Comparison of ENCODE assay signal across 21 cellular contexts in genomic region chr11:45335434-45335833, GRCh38. TPM values are rescaled to one million over a fixed set of nuclear protein-coding genes. Genes with fewer than 3 reads are reported as not detected.
DNase-seq lines count a peak whose midpoint lies in the region; ATAC-seq and TF ChIP-seq lines count a peak whose summit lies in the region.
"Had no signal": no experiment of that assay in that cellular context is flagged by ENCODE, and none has a peak within 500 bp of the region (broad histone marks: within the 10 kb centered on the region; RNA-seq: fewer than 3 reads in every experiment).

No MANE protein-coding gene starts in this region.

- no peak overlapping the region; the same call in 1 of the 2 replicates for H3K4me2 ChIP-seq in HCT116 (ENCODE audit: low read length)
- no peak overlapping the region for H3K4me2 ChIP-seq in OCI-LY1 (ENCODE audit: low read length)
- no peak overlapping the region for H3K4me2 ChIP-seq in mesendoderm (ENCODE audit: low read length)
- H3K4me2 ChIP-seq: A549; BLaER1 treated with 17β-estradiol and CSF1 and Interleukin-3, amounts not matched to agents 10 nM and 100 nM; PC-9 had no signal

- H3K79me1 ChIP-seq in mesendoderm (ENCODE audit: low read length): no peaks in the 10 kb centered on the region

- no peak overlapping the region for H3K27ac ChIP-seq in HCT116 (ENCODE audit: low read depth, low read length)
- peak overlapping the region; percentile 55 for H3K27ac ChIP-seq in OCI-LY1 (ENCODE audit: low read depth, low read length, poor library complexity, severe bottlenecking)
- no peak overlapping the region for H3K27ac ChIP-seq in mesendoderm (ENCODE audit: low read depth, low read length)
- H3K27ac ChIP-seq in vagina: no peak overlapping the region
- H3K27ac ChIP-seq: A549; BLaER1 treated with 17β-estradiol and CSF1 and Interleukin-3, amounts not matched to agents 10 nM and 100 nM; PC-9; SJCRH30 had no signal

- POLR2A ChIA-PET in HCT116 (lab: Charles Lee): no interaction called here

- H3K56ac ChIP-seq in mesendoderm (ENCODE audit: low read length): no peak overlapping the region

- H2AFZ ChIP-seq in HCT116 (ENCODE audit: low read depth, low read length, poor library complexity, severe bottlenecking): no peak overlapping the region
- no peak overlapping the region for H2AFZ ChIP-seq in OCI-LY1 (ENCODE audit: low read length)
- H2AFZ ChIP-seq: PC-9 had no signal

- no peaks in the 10 kb centered on the region for H3K9me2 ChIP-seq in HCT116 (ENCODE audit: insufficient read depth)
- no peaks in the 10 kb centered on the region for H3K9me2 ChIP-seq in OCI-LY1 (ENCODE audit: low read depth, low read length)

- no peak overlapping the region for H2BK5ac ChIP-seq in mesendoderm (ENCODE audit: low read length)

- H3K9ac ChIP-seq in HCT116 (ENCODE audit: low read length) (no peak overlapping the region), OCI-LY1 (ENCODE audit: low read length) (no peak overlapping the region), mesendoderm (ENCODE audit: low read length) (no peak overlapping the region)
- H3K9ac ChIP-seq: BLaER1 treated with 17β-estradiol and CSF1 and Interleukin-3, amounts not matched to agents 10 nM and 100 nM had no signal

- H4K5ac ChIP-seq in mesendoderm (ENCODE audit: low read length): no peak overlapping the region

- H3K4me3 ChIP-seq in HCT116 (replicated peaks in 1 of 2; ENCODE audit: low read depth in 1 of 2, low read length in 2 of 2): no peak overlapping the region
- H3K4me3 ChIP-seq in OCI-LY1 (ENCODE audit: low read depth, low read length, poor library complexity, severe bottlenecking): no peak overlapping the region
- no peak overlapping the region for H3K4me3 ChIP-seq in mesendoderm (ENCODE audit: low read length)
- H3K4me3 ChIP-seq in vagina: no peak overlapping the region
- H3K4me3 ChIP-seq: A549; BLaER1 treated with 17β-estradiol and CSF1 and Interleukin-3, amounts not matched to agents 10 nM and 100 nM; GM12878; PC-9; SJCRH30 had no signal

- RAD21 ChIA-PET in HCT116 (lab: Charles Lee; ENCODE audit: low non-redundant PET in 1 of 2, low total read pairs in 2 of 2, uncharacterized antibody in 2 of 2, unreplicated experiment in 2 of 2): interaction anchor here in 1 of 2 experiments (1.0 kb wide), 1 partner anchor 436 kb away, joined by 3 read pairs; no protein-coding TSS in a partner anchor

- H4K20me1 ChIP-seq in HCT116 (ENCODE audit: insufficient read depth) (no peaks in the 10 kb centered on the region), OCI-LY1 (ENCODE audit: insufficient read depth, low read length) (no peaks in the 10 kb centered on the region)

- no peaks in the 10 kb centered on the region for H3F3A ChIP-seq in OCI-LY1 (ENCODE audit: insufficient read depth, low read length)

- intact Hi-C loops in HCT116 (cut with micrococcal nuclease) (no loop called here), vagina (cut with DNase I) (loop anchor here (10.0 kb wide), 1 partner anchor 391 kb away; no protein-coding TSS in a partner anchor), posterior cingulate gyrus (cut with DNase I) (no loop called here)

- DNase-seq in HCT116 (ENCODE audit: low read depth, low spot score) (peak; percentile 12), mesendoderm (peak; percentile 32), vagina (ENCODE audit: extremely low spot score in 2 of 2) (peak; percentile 37 to 62), amygdala (lab: John Stamatoyannopoulos, UW) (no peak), posterior cingulate gyrus (no peak)
- DNase-seq: AML-193; CD4-positive, alpha-beta T cell; DMS79; EL; GDM1; NCI-H187; NCI-H2081 treated with DMSO at 0.1 percent for 48 hours; NCI-H774; PC-9; SJCRH30 had no signal

- peak; percentile 50 for ATAC-seq in HCT116
- ATAC-seq in HG02588 (IDR thresholded peaks at IDR 0.05; ENCODE audit: unreplicated experiment): no peak
- ATAC-seq: A549, GM12878, Right ventricle myocardium inferior had no signal

- no peaks in the 10 kb centered on the region for H3K27me3 ChIP-seq in HCT116 (ENCODE audit: insufficient read depth, low read length)
- no peaks in the 10 kb centered on the region for H3K27me3 ChIP-seq in OCI-LY1 (ENCODE audit: insufficient read depth, low read length)
- no peaks in the 10 kb centered on the region for H3K27me3 ChIP-seq in mesendoderm (ENCODE audit: insufficient read depth, low read length, poor library complexity)
- H3K27me3 ChIP-seq in vagina: no peaks in the 10 kb centered on the region
- H3K27me3 ChIP-seq: BLaER1 treated with 17β-estradiol and CSF1 and Interleukin-3, amounts not matched to agents 10 nM and 100 nM had no signal

- H2BK120ac ChIP-seq in mesendoderm (ENCODE audit: low read depth, low read length): no peak overlapping the region

- no TSS peak for BruUV-seq in HCT116 (replicated peaks; lab: Mats Ljungman, UMichigan)

- no peak overlapping the region for H2BK15ac ChIP-seq in mesendoderm (replicated peaks; ENCODE audit: low read depth)

- TF ChIP-seq CTCF in HCT116 (IDR thresholded peaks at IDR 0.05 in 2 of 3, conservative IDR thresholded peaks at IDR 0.05 in 1 of 3; ENCODE audit: borderline replicate concordance in 1 of 3, insufficient read depth in 1 of 3, low read depth in 2 of 3, low read length in 2 of 3): no peak
- peak; percentile 8; the same call in 1 of the 2 replicates for TF ChIP-seq CTCF in OCI-LY1 (IDR thresholded peaks at IDR 0.05; ENCODE audit: low read length)
- no peak for TF ChIP-seq CTCF in vagina (IDR thresholded peaks at IDR 0.05)

- CTCF ChIA-PET in HCT116 (lab: Charles Lee): interaction anchor here (3.9 kb wide), 1 partner anchor 436 kb away, joined by 23 read pairs; no protein-coding TSS in a partner anchor

- H3K23ac ChIP-seq in mesendoderm (ENCODE audit: low read length): no peak overlapping the region

- H3K9me3 ChIP-seq in HCT116 (ENCODE audit: control insufficient read depth in 1 of 2, insufficient read depth in 1 of 2, low read depth in 1 of 2, low read length in 2 of 2) (no peaks in the 10 kb centered on the region), OCI-LY1 (ENCODE audit: low read length) (no peaks in the 10 kb centered on the region), vagina (no peaks in the 10 kb centered on the region)
- H3K9me3 ChIP-seq: A549; BLaER1 treated with 17β-estradiol and CSF1 and Interleukin-3, amounts not matched to agents 10 nM and 100 nM; SJCRH30 had no signal

- no peak overlapping the region for H3K4ac ChIP-seq in mesendoderm (ENCODE audit: low read depth, low read length)

- H2AK5ac ChIP-seq in mesendoderm (ENCODE audit: low read length): no peak overlapping the region

- H3K36me3 ChIP-seq in HCT116 (ENCODE audit: control insufficient read depth in 1 of 2, insufficient read depth in 2 of 2, low read length in 2 of 2): no peaks in the 10 kb centered on the region
- H3K36me3 ChIP-seq in OCI-LY1 (ENCODE audit: insufficient read depth, low read length): no peaks in the 10 kb centered on the region
- no peaks in the 10 kb centered on the region for H3K36me3 ChIP-seq in mesendoderm (ENCODE audit: control insufficient read depth, insufficient read depth, low read length)
- no peaks in the 10 kb centered on the region for H3K36me3 ChIP-seq in vagina
- H3K36me3 ChIP-seq: BLaER1 treated with 17β-estradiol and CSF1 and Interleukin-3, amounts not matched to agents 10 nM and 100 nM; SJCRH30 had no signal

- TF ChIP-seq POLR2A in HCT116 (IDR thresholded peaks at IDR 0.05; ENCODE audit: borderline replicate concordance, extremely low read depth, insufficient read depth, insufficient read length) (no peak), vagina (IDR thresholded peaks at IDR 0.05) (no peak)

- no peak overlapping the region for H3K18ac ChIP-seq in mesendoderm (ENCODE audit: low read length)

- H3K79me2 ChIP-seq in HCT116 (ENCODE audit: insufficient read depth, low read length) (no peaks in the 10 kb centered on the region), OCI-LY1 (ENCODE audit: insufficient read depth, low read length) (no peaks in the 10 kb centered on the region), mesendoderm (ENCODE audit: control insufficient read depth, insufficient read depth, low read length) (no peaks in the 10 kb centered on the region)

- TF ChIP-seq RAD21 in HCT116 (IDR thresholded peaks at IDR 0.05; ENCODE audit: low read depth): peak; percentile 13; the same call in 1 of the 2 replicates

- H3K4me1 ChIP-seq in HCT116 (ENCODE audit: control insufficient read depth in 1 of 2, insufficient read depth in 2 of 2, low read length in 2 of 2) (peaks cover 11 to 25% of the 10 kb centered on the region in 2 experiments; a peak in 3 of 4 replicates), OCI-LY1 (ENCODE audit: insufficient read depth, low read length, severe bottlenecking) (peaks cover 54% of the 10 kb centered on the region), mesendoderm (ENCODE audit: control insufficient read depth, low read depth, low read length) (peaks cover 2% of the 10 kb centered on the region), vagina (peaks cover 9% of the 10 kb centered on the region)
- H3K4me1 ChIP-seq: A549, SJCRH30 had no signal

- no peak overlapping the region for H4K8ac ChIP-seq in mesendoderm (ENCODE audit: low read depth, low read length)

TF ChIP-seq in HCT116, 20 proteins besides CTCF, POLR2A, EP300 and RAD21 (continues in another document):
- TF ChIP-seq POLR2AphosphoS5 (IDR thresholded peaks at IDR 0.05; ENCODE audit: low read depth, low read length) (no peak), EZH2 (IDR thresholded peaks at IDR 0.05) (no peak), CEBPB (IDR thresholded peaks at IDR 0.05; ENCODE audit: low read depth) (no peak), EGR1 (IDR thresholded peaks at IDR 0.05; ENCODE audit: low read depth) (no peak), SP1 (IDR thresholded peaks at IDR 0.05; ENCODE audit: low read depth) (no peak), EZH2phosphoT487 (IDR thresholded peaks at IDR 0.05; ENCODE audit: borderline replicate concordance) (no peak), MAX (IDR thresholded peaks at IDR 0.05) (no peak)

RNA-seq across cellular contexts. Expression of gene SYT13, which starts 49.3 kb away (rescaled TPM):
- 1.4 TPM for total RNA-seq in HCT116 (2021; ENCODE audit: unreplicated experiment)
- polyA plus RNA-seq in HCT116 (2012): 1.2 and 1.4 TPM in 2 replicates
- polyA plus RNA-seq in mesendoderm (2013, experiment 1 of 2): 1.9 TPM
- 2.1 TPM for polyA plus RNA-seq in mesendoderm (2013, experiment 2 of 2)
- 1.2 TPM for total RNA-seq in vagina
- total RNA-seq: CD4-positive, alpha-beta T cell; GM12878; PC-9; SJCRH30 had no signal
- polyA plus RNA-seq: GM12878 had no signal

Comparison
In these comparisons a context has a peak if more than half of its experiments do, and no peak if none do; other contexts are left out.
1. DNase-seq: peak in HCT116 (single experiment), mesendoderm (single experiment) and vagina (2 of 2); none in amygdala (0 of 56) and posterior cingulate gyrus (0 of 10).